1 cellular context compared by ENCODE assay signal in the genomic region with DNA sequence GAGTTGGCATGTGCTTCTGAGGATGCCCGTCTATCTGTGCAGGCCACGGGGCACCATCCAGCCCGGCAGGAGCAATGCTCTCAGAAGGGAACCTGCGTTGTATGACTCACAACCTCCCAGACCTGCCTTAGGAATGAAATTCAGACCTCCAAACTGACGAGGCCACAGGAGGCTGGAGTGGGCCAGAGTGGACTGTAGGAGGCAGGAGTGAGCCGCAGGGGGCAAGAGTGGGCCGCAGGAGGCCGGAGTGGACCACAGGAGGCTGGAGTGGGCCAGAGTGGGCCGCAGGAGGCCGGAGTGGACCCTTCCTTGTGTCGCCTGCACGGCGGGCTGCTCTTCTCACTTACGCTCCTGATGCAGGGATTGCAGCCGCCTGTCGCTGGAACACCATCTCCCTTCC.
TF ChIP-seq lines count a peak whose summit lies in the region.

No MANE protein-coding gene starts in this region.

TF ChIP-seq in SK-N-SH, 30 proteins besides CTCF, POLR2A, EP300 and RAD21 (continued from another document):
- TF ChIP-seq TAF1 (IDR thresholded peaks at IDR 0.05; ENCODE audit: borderline replicate concordance, low read depth, low read length) (no peak), CHD2 (IDR thresholded peaks at IDR 0.05; ENCODE audit: low read length, partially characterized antibody) (no peak), GABPA (IDR thresholded peaks at IDR 0.05; ENCODE audit: low read depth) (no peak), TEAD4 (IDR thresholded peaks at IDR 0.05; ENCODE audit: borderline replicate concordance, insufficient read depth) (no peak), TCF12 (IDR thresholded peaks at IDR 0.05) (no peak)
- TF ChIP-seq, protein P1, sequence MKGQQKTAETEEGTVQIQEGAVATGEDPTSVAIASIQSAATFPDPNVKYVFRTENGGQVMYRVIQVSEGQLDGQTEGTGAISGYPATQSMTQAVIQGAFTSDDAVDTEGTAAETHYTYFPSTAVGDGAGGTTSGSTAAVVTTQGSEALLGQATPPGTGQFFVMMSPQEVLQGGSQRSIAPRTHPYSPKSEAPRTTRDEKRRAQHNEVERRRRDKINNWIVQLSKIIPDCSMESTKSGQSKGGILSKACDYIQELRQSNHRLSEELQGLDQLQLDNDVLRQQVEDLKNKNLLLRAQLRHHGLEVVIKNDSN (IDR thresholded peaks at IDR 0.05; ENCODE audit: borderline replicate concordance, low read depth) = no peak
- TF ChIP-seq, protein P2, sequence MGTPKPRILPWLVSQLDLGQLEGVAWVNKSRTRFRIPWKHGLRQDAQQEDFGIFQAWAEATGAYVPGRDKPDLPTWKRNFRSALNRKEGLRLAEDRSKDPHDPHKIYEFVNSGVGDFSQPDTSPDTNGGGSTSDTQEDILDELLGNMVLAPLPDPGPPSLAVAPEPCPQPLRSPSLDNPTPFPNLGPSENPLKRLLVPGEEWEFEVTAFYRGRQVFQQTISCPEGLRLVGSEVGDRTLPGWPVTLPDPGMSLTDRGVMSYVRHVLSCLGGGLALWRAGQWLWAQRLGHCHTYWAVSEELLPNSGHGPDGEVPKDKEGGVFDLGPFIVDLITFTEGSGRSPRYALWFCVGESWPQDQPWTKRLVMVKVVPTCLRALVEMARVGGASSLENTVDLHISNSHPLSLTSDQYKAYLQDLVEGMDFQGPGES (IDR thresholded peaks at IDR 0.05; ENCODE audit: low read depth, low read length) = no peak
- TF ChIP-seq, protein P3, sequence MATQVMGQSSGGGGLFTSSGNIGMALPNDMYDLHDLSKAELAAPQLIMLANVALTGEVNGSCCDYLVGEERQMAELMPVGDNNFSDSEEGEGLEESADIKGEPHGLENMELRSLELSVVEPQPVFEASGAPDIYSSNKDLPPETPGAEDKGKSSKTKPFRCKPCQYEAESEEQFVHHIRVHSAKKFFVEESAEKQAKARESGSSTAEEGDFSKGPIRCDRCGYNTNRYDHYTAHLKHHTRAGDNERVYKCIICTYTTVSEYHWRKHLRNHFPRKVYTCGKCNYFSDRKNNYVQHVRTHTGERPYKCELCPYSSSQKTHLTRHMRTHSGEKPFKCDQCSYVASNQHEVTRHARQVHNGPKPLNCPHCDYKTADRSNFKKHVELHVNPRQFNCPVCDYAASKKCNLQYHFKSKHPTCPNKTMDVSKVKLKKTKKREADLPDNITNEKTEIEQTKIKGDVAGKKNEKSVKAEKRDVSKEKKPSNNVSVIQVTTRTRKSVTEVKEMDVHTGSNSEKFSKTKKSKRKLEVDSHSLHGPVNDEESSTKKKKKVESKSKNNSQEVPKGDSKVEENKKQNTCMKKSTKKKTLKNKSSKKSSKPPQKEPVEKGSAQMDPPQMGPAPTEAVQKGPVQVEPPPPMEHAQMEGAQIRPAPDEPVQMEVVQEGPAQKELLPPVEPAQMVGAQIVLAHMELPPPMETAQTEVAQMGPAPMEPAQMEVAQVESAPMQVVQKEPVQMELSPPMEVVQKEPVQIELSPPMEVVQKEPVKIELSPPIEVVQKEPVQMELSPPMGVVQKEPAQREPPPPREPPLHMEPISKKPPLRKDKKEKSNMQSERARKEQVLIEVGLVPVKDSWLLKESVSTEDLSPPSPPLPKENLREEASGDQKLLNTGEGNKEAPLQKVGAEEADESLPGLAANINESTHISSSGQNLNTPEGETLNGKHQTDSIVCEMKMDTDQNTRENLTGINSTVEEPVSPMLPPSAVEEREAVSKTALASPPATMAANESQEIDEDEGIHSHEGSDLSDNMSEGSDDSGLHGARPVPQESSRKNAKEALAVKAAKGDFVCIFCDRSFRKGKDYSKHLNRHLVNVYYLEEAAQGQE (IDR thresholded peaks at IDR 0.05; ENCODE audit: low read depth, low read length) = no peak
